ENCODE assay signal across 9 cellular contexts in genomic region chr14:25833341-25834121, GRCh38.
DNase-seq lines count a peak whose midpoint lies in the region; ATAC-seq and TF ChIP-seq lines count a peak whose summit lies in the region.
"Had no signal": no experiment of that assay in that cellular context is flagged by ENCODE, and none has a peak within 500 bp of the region (broad histone marks: within the 10 kb centered on the region; RNA-seq: fewer than 3 reads in every experiment).

No MANE protein-coding gene starts in this region.

- no peak overlapping the region for H3K9ac ChIP-seq in DND-41 (ENCODE audit: low read depth, low read length)

- H3K4me3 ChIP-seq in DND-41 (ENCODE audit: low read depth in 1 of 2, low read length in 2 of 2) = no peak overlapping the region
- no peak overlapping the region for H3K4me3 ChIP-seq in kidney epithelial cell (ENCODE audit: low read depth, low read length)
- no peak overlapping the region for H3K4me3 ChIP-seq in upper lobe of left lung

- no peaks in the 10 kb centered on the region for H3K27me3 ChIP-seq in DND-41 (ENCODE audit: insufficient read depth, low read length, poor library complexity)
- H3K27me3 ChIP-seq in kidney epithelial cell (ENCODE audit: control insufficient read depth, insufficient read depth, low read length) = no peaks in the 10 kb centered on the region
- no peaks in the 10 kb centered on the region for H3K27me3 ChIP-seq in upper lobe of left lung

- no peaks in the 10 kb centered on the region for H3K4me1 Mint-ChIP-seq in activated CD4-positive, alpha-beta memory T cell treated with anti-CD3 and anti-CD28 coated beads for 36 hours (ENCODE audit: low read depth)

- intact Hi-C loops in activated CD4-positive, alpha-beta memory T cell treated with anti-CD3 and anti-CD28 coated beads for 36 hours (cut with micrococcal nuclease) = no loop called here

- H3K36me3 Mint-ChIP-seq in activated CD4-positive, alpha-beta memory T cell treated with anti-CD3 and anti-CD28 coated beads for 36 hours = no peaks in the 10 kb centered on the region
- H3K36me3 Mint-ChIP-seq: activated naive CD8-positive, alpha-beta T cell had no signal

- no peak for ATAC-seq in DND-41 (ENCODE audit: insufficient read depth, low read depth)
- no peak for ATAC-seq in GM18909 (IDR thresholded peaks at IDR 0.05; ENCODE audit: poor library complexity, unreplicated experiment)
- ATAC-seq in upper lobe of left lung (ENCODE audit: low FRiP score in 2 of 2) = no peak

- H3K9me3 Mint-ChIP-seq in activated CD4-positive, alpha-beta memory T cell treated with anti-CD3 and anti-CD28 coated beads for 36 hours = peaks cover 12% of the 10 kb centered on the region

- no peaks in the 10 kb centered on the region for H3K9me3 ChIP-seq in DND-41 (ENCODE audit: insufficient read depth, low read length, severe bottlenecking)
- H3K9me3 ChIP-seq in upper lobe of left lung = no peaks in the 10 kb centered on the region

- no peaks in the 10 kb centered on the region for H3K79me2 ChIP-seq in DND-41 (ENCODE audit: insufficient read depth, low read length)

- H3K4me2 ChIP-seq in DND-41 (ENCODE audit: insufficient read depth, low read length) = no peak overlapping the region

- no peak for TF ChIP-seq POLR2A in upper lobe of left lung (IDR thresholded peaks at IDR 0.05)

- H3K36me3 ChIP-seq in DND-41 (ENCODE audit: insufficient read depth, low read length) = no peaks in the 10 kb centered on the region
- H3K36me3 ChIP-seq in kidney epithelial cell (ENCODE audit: control insufficient read depth, insufficient read depth, low read length) = no peaks in the 10 kb centered on the region
- H3K36me3 ChIP-seq in upper lobe of left lung = no peaks in the 10 kb centered on the region

- no peaks in the 10 kb centered on the region for H4K20me1 ChIP-seq in DND-41 (ENCODE audit: insufficient read depth, low read length)

- no peak overlapping the region for H2AFZ ChIP-seq in DND-41 (ENCODE audit: low read depth, low read length)

- no peak for TF ChIP-seq EP300 in upper lobe of left lung (IDR thresholded peaks at IDR 0.05)

- CTCF ChIA-PET in activated CD4-positive, alpha-beta memory T cell treated with anti-CD3 and anti-CD28 coated beads for 36 hours (lab: Charles Lee) = no interaction called here

- TF ChIP-seq CTCF in DND-41 (IDR thresholded peaks at IDR 0.05; ENCODE audit: borderline replicate concordance, extremely low read depth, low read length, poor library complexity, severe bottlenecking) (peak; percentile 56), VCaP (conservative IDR thresholded peaks at IDR 0.05) (peak; percentile 80), kidney epithelial cell (IDR thresholded peaks at IDR 0.05; ENCODE audit: insufficient read depth, low read length, poor library complexity, severe bottlenecking) (peak; percentile 72), upper lobe of left lung (IDR thresholded peaks at IDR 0.05) (no peak)

- H3K4me1 ChIP-seq in DND-41 (ENCODE audit: insufficient read depth, low read length) (no peaks in the 10 kb centered on the region), upper lobe of left lung (no peaks in the 10 kb centered on the region)

- H3K27ac ChIP-seq in DND-41 (ENCODE audit: low read length) (no peak overlapping the region), VCaP (peak overlapping the region; percentile 75; the same call in 1 of the 2 replicates), upper lobe of left lung (no peak overlapping the region)

- no peaks in the 10 kb centered on the region for H3K27me3 Mint-ChIP-seq in activated CD4-positive, alpha-beta memory T cell treated with anti-CD3 and anti-CD28 coated beads for 36 hours
- H3K27me3 Mint-ChIP-seq: activated naive CD8-positive, alpha-beta T cell had no signal

- H3K27ac Mint-ChIP-seq in activated CD4-positive, alpha-beta memory T cell treated with anti-CD3 and anti-CD28 coated beads for 36 hours = no peak overlapping the region
- H3K27ac Mint-ChIP-seq: activated naive CD8-positive, alpha-beta T cell had no signal

- POLR2A ChIA-PET in activated CD4-positive, alpha-beta memory T cell treated with anti-CD3 and anti-CD28 coated beads for 36 hours (lab: Charles Lee) = no interaction called here

- DNase-seq in DND-41 = peak; percentile 7
- peak; percentile 59 for DNase-seq in NCI-H1105 (lab: John Stamatoyannopoulos, UW)
- DNase-seq in kidney epithelial cell (ENCODE audit: low read depth) = no peak
- DNase-seq in stimulated activated CD4-positive, alpha-beta T cell treated with anti-CD3 and anti-CD28 coated beads, Interleukin-2, amount 100 ng/mL, for 24 hours = no peak
- DNase-seq in upper lobe of left lung = no peak
- DNase-seq in activated CD4-positive, alpha-beta memory T cell treated with anti-CD3 and anti-CD28 coated beads for 36 hours = no peak

- H3K4me3 Mint-ChIP-seq in activated CD4-positive, alpha-beta memory T cell treated with anti-CD3 and anti-CD28 coated beads for 36 hours = no peak overlapping the region
- H3K4me3 Mint-ChIP-seq: activated naive CD8-positive, alpha-beta T cell had no signal

- 53 to 55% methylated on average over 12 of the region's 12 CpGs for WGBS in upper lobe of left lung, 2 donors

Comparison
In these comparisons a context has a peak if more than half of its experiments do, and no peak if none do; other contexts are left out.
1. DNase-seq: peak in DND-41 (single experiment) and NCI-H1105 (single experiment); none in kidney epithelial cell (single experiment), stimulated activated CD4-positive, alpha-beta T cell treated with anti-CD3 and anti-CD28 coated beads, Interleukin-2, amount 100 ng/mL, for 24 hours (0 of 2), upper lobe of left lung (0 of 2) and activated CD4-positive, alpha-beta memory T cell treated with anti-CD3 and anti-CD28 coated beads for 36 hours (single experiment).
2. CTCF ChIP-seq: peak in DND-41 (single experiment), VCaP (single experiment) and kidney epithelial cell (single experiment); none in upper lobe of left lung (0 of 6).